In genomic region chr1:222732216-222733159, GRCh38 we compare ENCODE assay signal across 10 cellular contexts. TPM values are rescaled to one million over a fixed set of nuclear protein-coding genes. Genes with fewer than 3 reads are reported as not detected.
A peak's percentile ranks its signal among the peaks of the same experiment; 100 is the strongest.
DNase-seq lines count a peak whose midpoint lies in the region; ATAC-seq and TF ChIP-seq lines count a peak whose summit lies in the region.
"Had no signal": no experiment of that assay in that cellular context is flagged by ENCODE, and none has a peak within 500 bp of the region (broad histone marks: within the 10 kb centered on the region; RNA-seq: fewer than 3 reads in every experiment).

No MANE protein-coding gene starts in this region.

- TF ChIP-seq POLR2A in Peyer's patch (IDR thresholded peaks at IDR 0.05): no peak

- no peaks in the 10 kb centered on the region for H3K9me3 Mint-ChIP-seq in GM23338
- no peaks in the 10 kb centered on the region for H3K9me3 Mint-ChIP-seq in naive thymus-derived CD4-positive, alpha-beta T cell
- no peaks in the 10 kb centered on the region for H3K9me3 Mint-ChIP-seq in glutamatergic neuron (ENCODE audit: unreplicated experiment)

- intact Hi-C loops in naive thymus-derived CD4-positive, alpha-beta T cell (cut with micrococcal nuclease): no loop called here

- peaks cover 18% of the 10 kb centered on the region for H3K4me1 ChIP-seq in GM23338 (ENCODE audit: insufficient read depth)
- no peaks in the 10 kb centered on the region for H3K4me1 ChIP-seq in naive thymus-derived CD4-positive, alpha-beta T cell (ENCODE audit: control insufficient read depth in 2 of 2, insufficient read depth in 2 of 2, low read length in 2 of 2)
- no peaks in the 10 kb centered on the region for H3K4me1 ChIP-seq in SJCRH30
- peaks cover 0 to 9% (median 0%) of the 10 kb centered on the region in 4 donors for H3K4me1 ChIP-seq in Peyer's patch

- POLR2A ChIA-PET in naive thymus-derived CD4-positive, alpha-beta T cell (lab: Charles Lee): interaction anchor here (2.2 kb wide), 1 partner anchor 20 kb away, joined by 6 read pairs; the partner anchor contains the start of genes AIDA and BROX

- H3K4me3 ChIP-seq in GM23338: no peak overlapping the region
- H3K4me3 ChIP-seq in naive thymus-derived CD4-positive, alpha-beta T cell (ENCODE audit: low read length): no peak overlapping the region
- no peak overlapping the region for H3K4me3 ChIP-seq in SJCRH30
- no peak overlapping the region for H3K4me3 ChIP-seq in Peyer's patch

- H3F3A ChIP-seq in GM23338 (replicated peaks; ENCODE audit: low read depth): no peaks in the 10 kb centered on the region

- H3K27me3 Mint-ChIP-seq in GM23338 (ENCODE audit: insufficient read depth, low read depth, poor library complexity): no peaks in the 10 kb centered on the region
- no peaks in the 10 kb centered on the region for H3K27me3 Mint-ChIP-seq in naive thymus-derived CD4-positive, alpha-beta T cell
- no peaks in the 10 kb centered on the region for H3K27me3 Mint-ChIP-seq in glutamatergic neuron (ENCODE audit: unreplicated experiment)

- H3K9me3 ChIP-seq in naive thymus-derived CD4-positive, alpha-beta T cell (ENCODE audit: control insufficient read depth in 2 of 3, low read length in 3 of 3): no peaks in the 10 kb centered on the region
- H3K9me3 ChIP-seq in SJCRH30 (replicated peaks) (no peaks in the 10 kb centered on the region), Peyer's patch (no peaks in the 10 kb centered on the region)

- H3K36me3 ChIP-seq in GM23338 (ENCODE audit: insufficient read depth): peaks cover 42% of the 10 kb centered on the region; the same call in 1 of the 2 replicates
- peaks cover 34 to 67% (median 55%) of the 10 kb centered on the region in 3 experiments for H3K36me3 ChIP-seq in naive thymus-derived CD4-positive, alpha-beta T cell (ENCODE audit: control insufficient read depth in 2 of 3, insufficient read depth in 3 of 3, low read length in 3 of 3)
- H3K36me3 ChIP-seq in SJCRH30: peaks cover 67% of the 10 kb centered on the region
- H3K36me3 ChIP-seq in Peyer's patch: peaks cover 0 to 87% (median 0%) of the 10 kb centered on the region in 3 donors

- H3K4me3 Mint-ChIP-seq in GM23338 (no peak overlapping the region), glutamatergic neuron (ENCODE audit: unreplicated experiment) (no peak overlapping the region)
- no peak overlapping the region for H3K4me3 Mint-ChIP-seq in naive thymus-derived CD4-positive, alpha-beta T cell

- H3K36me3 Mint-ChIP-seq in GM23338 (ENCODE audit: low read depth) (peaks cover 41% of the 10 kb centered on the region; the same call in 2 of the 3 replicates), glutamatergic neuron (ENCODE audit: unreplicated experiment) (no peaks in the 10 kb centered on the region)
- peaks cover 8 to 46% (median 24%) of the 10 kb centered on the region in 5 donors for H3K36me3 Mint-ChIP-seq in naive thymus-derived CD4-positive, alpha-beta T cell

- no peak for DNase-seq in GM23338 (ENCODE audit: low spot score)
- DNase-seq in naive thymus-derived CD4-positive, alpha-beta T cell: no peak
- no peak for DNase-seq in SJCRH30
- no peak for DNase-seq in Peyer's patch
- no peak for DNase-seq in glutamatergic neuron
- DNase-seq: NCI-H524 had no signal

- H3K4me2 ChIP-seq in GM23338: no peak overlapping the region

- TF ChIP-seq CTCF in GM23338 (conservative IDR thresholded peaks at IDR 0.05; ENCODE audit: low read depth in 2 of 2) (no peak), Peyer's patch (IDR thresholded peaks at IDR 0.05) (no peak), glutamatergic neuron (IDR thresholded peaks at IDR 0.05; ENCODE audit: partially characterized antibody, unreplicated experiment) (no peak)

- ATAC-seq in GM18873 (IDR thresholded peaks at IDR 0.05; ENCODE audit: low FRiP score, unreplicated experiment) (peak; percentile 97), GM23338 (no peak), HG03575 (IDR thresholded peaks at IDR 0.05; ENCODE audit: extremely low read depth, insufficient number of reproducible peaks, low FRiP score, unreplicated experiment) (peak; percentile 90)
- ATAC-seq in naive thymus-derived CD4-positive, alpha-beta T cell: no peak

- H3K27ac Mint-ChIP-seq in GM23338 (0 out of 2 replicates have a peak overlapping the region, but pooled peaks have one; percentile 4), glutamatergic neuron (ENCODE audit: unreplicated experiment) (no peak overlapping the region)
- H3K27ac Mint-ChIP-seq in naive thymus-derived CD4-positive, alpha-beta T cell: peak overlapping the region in 7 of 9 donors; percentile 26 to 75 (median 53)

- no peaks in the 10 kb centered on the region for H3K79me2 ChIP-seq in GM23338 (replicated peaks; ENCODE audit: insufficient read depth)

- H3K4me1 Mint-ChIP-seq in GM23338 (peaks cover 10% of the 10 kb centered on the region), glutamatergic neuron (ENCODE audit: low read depth, unreplicated experiment) (peaks cover 1% of the 10 kb centered on the region)
- peaks cover 0 to 22% (median 3%) of the 10 kb centered on the region in 7 donors for H3K4me1 Mint-ChIP-seq in naive thymus-derived CD4-positive, alpha-beta T cell

- CTCF ChIA-PET in naive thymus-derived CD4-positive, alpha-beta T cell (lab: Charles Lee): interaction anchor here (1.1 kb wide), 2 partner anchors 142 to 269 kb away, joined by 3 read pairs; no protein-coding TSS in a partner anchor

- H3K27me3 ChIP-seq in GM23338 (ENCODE audit: insufficient read depth) (no peaks in the 10 kb centered on the region), SJCRH30 (no peaks in the 10 kb centered on the region), Peyer's patch (no peaks in the 10 kb centered on the region)
- H3K27me3 ChIP-seq in naive thymus-derived CD4-positive, alpha-beta T cell (ENCODE audit: control insufficient read depth in 2 of 2, insufficient read depth in 2 of 2, low read length in 2 of 2): no peaks in the 10 kb centered on the region

- H2AFZ ChIP-seq in GM23338: no peak overlapping the region

- no peak overlapping the region for H3K27ac ChIP-seq in GM23338 (ENCODE audit: low read depth)
- H3K27ac ChIP-seq in naive thymus-derived CD4-positive, alpha-beta T cell (ENCODE audit: low read depth, low read length): no peak overlapping the region
- H3K27ac ChIP-seq in SJCRH30: no peak overlapping the region
- H3K27ac ChIP-seq in Peyer's patch: peak overlapping the region in 2 of 4 donors; percentile 78 to 80

- no peaks in the 10 kb centered on the region for H3K9me2 ChIP-seq in GM23338 (ENCODE audit: insufficient read depth)

- H4K20me1 ChIP-seq in GM23338 (replicated peaks; ENCODE audit: insufficient read depth): no peaks in the 10 kb centered on the region; the same call in 1 of the 2 replicates

TF ChIP-seq in GM23338, 12 proteins besides CTCF, POLR2A, EP300 and RAD21 (continues in another document):
- no peak for TF ChIP-seq CREB1 (CRISPR knock-in tag; IDR thresholded peaks at IDR 0.05; ENCODE audit: low read depth)

RNA-seq across cellular contexts. Expression of gene FAM177B, which starts 4.5 kb away (rescaled TPM):
- total RNA-seq in GM23338 (2014; rRNA removed; shearing (Covaris generic)): not detected in 2 replicates
- not detected in 2 replicates for polyA plus RNA-seq in GM23338 (2016; fragmentation: Nextera tagmentation; extraction: Ambion mirVana)
- total RNA-seq in naive thymus-derived CD4-positive, alpha-beta T cell: not detected
- not detected for polyA plus RNA-seq in naive thymus-derived CD4-positive, alpha-beta T cell
- not detected in 2 replicates for total RNA-seq in SJCRH30 (2014; rRNA removed; shearing (Covaris generic))
- total RNA-seq in Peyer's patch (10 to 100 TPM; 14.9 to 40.4 (median 19.6) TPM), glutamatergic neuron (ENCODE audit: unreplicated experiment) (not detected)
- total RNA-seq: fibroblast of lung had no signal
- polyA plus RNA-seq: fibroblast of lung, neural cell had no signal

RNA-seq across cellular contexts. Expression of gene BROX, which starts 20.1 kb away (rescaled TPM):
- total RNA-seq in GM23338 (2014; rRNA removed; shearing (Covaris generic)): 32.3 and 32.9 TPM in 2 replicates
- polyA plus RNA-seq in GM23338 (2016; fragmentation: Nextera tagmentation; extraction: Ambion mirVana): 26.5 TPM in 2 replicates
- 10 to 100 TPM; 46.2 to 58.3 (median 49.9) TPM for total RNA-seq in naive thymus-derived CD4-positive, alpha-beta T cell
- 10 to 100 TPM; 12.7 to 19.5 TPM for polyA plus RNA-seq in naive thymus-derived CD4-positive, alpha-beta T cell
- 57.2 and 68.2 TPM in 2 replicates for total RNA-seq in SJCRH30 (2014; rRNA removed; shearing (Covaris generic))
- total RNA-seq in Peyer's patch (10 to 100 TPM; 37.7 to 57.4 (median 43.9) TPM), glutamatergic neuron (ENCODE audit: unreplicated experiment) (19.0 TPM)

RNA-seq across cellular contexts. Expression of gene AIDA, which starts 20.2 kb away (rescaled TPM):
- 103 and 132 TPM in 2 replicates for total RNA-seq in GM23338 (2014; rRNA removed; shearing (Covaris generic))
- 49.5 and 51.1 TPM in 2 replicates for polyA plus RNA-seq in GM23338 (2016; fragmentation: Nextera tagmentation; extraction: Ambion mirVana)
- total RNA-seq in naive thymus-derived CD4-positive, alpha-beta T cell: 10 to 100 TPM; 32.4 to 63.3 (median 53.2) TPM
- polyA plus RNA-seq in naive thymus-derived CD4-positive, alpha-beta T cell: 10 to 100 TPM; 22.2 to 31.0 TPM
- total RNA-seq in SJCRH30 (2014; rRNA removed; shearing (Covaris generic)): 88.8 and 93.7 TPM in 2 replicates
- 10 to 100 TPM; 22.1 to 73.4 (median 25.2) TPM for total RNA-seq in Peyer's patch
- 73.3 TPM for total RNA-seq in glutamatergic neuron (ENCODE audit: unreplicated experiment)

Comparison
In these comparisons a context has a peak if more than half of its experiments do, and no peak if none do; other contexts are left out.
1. ATAC-seq: peak in GM18873 (single experiment) and HG03575 (single experiment); none in GM23338 (single experiment) and naive thymus-derived CD4-positive, alpha-beta T cell (single experiment).
2. RNA of gene FAM177B, which starts 4.5 kb away (total RNA-seq): 14.9 to 40.4 TPM in Peyer's patch; not detected in naive thymus-derived CD4-positive, alpha-beta T cell, not detected in SJCRH30, not detected in GM23338 and not detected in glutamatergic neuron (single experiment); every median in the first group is over 4 times any median in the second.